In genomic region chr3:47413751-47414150, GRCh38 we compare ENCODE assay signal across 20 cellular contexts. TPM values are rescaled to one million over a fixed set of nuclear protein-coding genes. Genes with fewer than 3 reads are reported as not detected.
DNase-seq lines count a peak whose midpoint lies in the region; ATAC-seq and TF ChIP-seq lines count a peak whose summit lies in the region.
"Had no signal": no experiment of that assay in that cellular context is flagged by ENCODE, and none has a peak within 500 bp of the region (broad histone marks: within the 10 kb centered on the region; RNA-seq: fewer than 3 reads in every experiment).

No MANE protein-coding gene starts in this region.

- peak in 42 of 56 donors; percentile 15 to 87 (median 62) for DNase-seq in amygdala (lab: John Stamatoyannopoulos, UW)
- peak; percentile 91 for DNase-seq in globus pallidus (ENCODE audit: low spot score)
- DNase-seq in mesothelial cell of epicardium (ENCODE audit: low spot score in 2 of 2, unreplicated experiment in 2 of 2), result no peak
- DNase-seq in NCI-H2107 treated with DMSO at 0.1 percent for 48 hours (lab: John Stamatoyannopoulos, UW; ENCODE audit: unreplicated experiment), result no peak
- DNase-seq in CD14-positive monocyte (ENCODE audit: low spot score), result no peak
- DNase-seq: AML-193; GF-D8; GM23248; NCI-H1436; NCI-H82; SK-N-SH; stimulated activated CD4-positive, alpha-beta T cell treated with anti-CD3 and anti-CD28 coated beads, Interleukin-15, amount 100 ng/mL, for 24 hours; stimulated activated naive CD8-positive, alpha-beta T cell treated with anti-CD3 and anti-CD28 coated beads, Interleukin-15, Interleukin-2, amounts not matched to agents 100 U/mL and 50 U/mL, for 24 hours had no signal

- H3K9me3 ChIP-seq in BLaER1 treated with 17β-estradiol and CSF1 and Interleukin-3, amounts not matched to agents 10 nM and 100 nM (replicated peaks in 1 of 11), result no peaks in the 10 kb centered on the region
- H3K9me3 ChIP-seq: adrenal gland, right atrium auricular region, SK-N-SH had no signal

- peaks cover 59% of the 10 kb centered on the region for H3K36me3 Mint-ChIP-seq in stimulated activated memory B cell treated with anti-CD40 and anti-IgM and Interleukin-4, amounts not matched to agents 10 μg/mL and 1 μg/mL and 100 μg/mL, for 72 hours
- H3K36me3 Mint-ChIP-seq in mesothelial cell of epicardium (peaks cover 9% of the 10 kb centered on the region), CD14-positive monocyte (peaks cover 60 to 79% of the 10 kb centered on the region in 2 donors)

- intact Hi-C loops in CD14-positive monocyte (cut with micrococcal nuclease), result no loop called here

- no peak for ATAC-seq in stimulated activated memory B cell treated with anti-CD40 and anti-IgM and Interleukin-4, amounts not matched to agents 10 μg/mL and 1 μg/mL and 100 μg/mL, for 72 hours
- ATAC-seq: activated CD4-positive, CD25-positive, alpha-beta regulatory T cell treated with anti-CD3 and anti-CD28 coated beads, Interleukin-2, amount 50 U/mL, for 24 hours; activated T-helper 17 cell treated with anti-CD3 and anti-CD28 coated beads, Interleukin-2, amount 50 U/mL, for 72 hours; stimulated activated naive CD8-positive, alpha-beta T cell treated with anti-CD3 and anti-CD28 coated beads, Interleukin-15, Interleukin-2, amounts not matched to agents 100 U/mL and 50 U/mL, for 24 hours had no signal

- peak overlapping the region in 5 of 11 experiments; percentile 14 to 47 (median 22); a peak in 6 of 22 replicates for H3K9ac ChIP-seq in BLaER1 treated with 17β-estradiol and CSF1 and Interleukin-3, amounts not matched to agents 10 nM and 100 nM
- H3K9ac ChIP-seq: GM23248, SK-N-SH had no signal

- H3K4me3 ChIP-seq in BLaER1 treated with 17β-estradiol and CSF1 and Interleukin-3, amounts not matched to agents 10 nM and 100 nM, result no peak overlapping the region
- H3K4me3 ChIP-seq: adrenal gland, GM23248, right atrium auricular region had no signal

- H3K27ac ChIP-seq in BLaER1 treated with 17β-estradiol and CSF1 and Interleukin-3, amounts not matched to agents 10 nM and 100 nM, result peak overlapping the region in 2 of 11 experiments; percentile 55 to 62; a peak in 3 of 22 replicates
- H3K27ac ChIP-seq: GM23248, right atrium auricular region had no signal

- H3K27me3 Mint-ChIP-seq in stimulated activated memory B cell treated with anti-CD40 and anti-IgM and Interleukin-4, amounts not matched to agents 10 μg/mL and 1 μg/mL and 100 μg/mL, for 72 hours, result no peaks in the 10 kb centered on the region
- no peaks in the 10 kb centered on the region for H3K27me3 Mint-ChIP-seq in mesothelial cell of epicardium (ENCODE audit: low read depth)
- peaks cover 0 to 1% (median 0%) of the 10 kb centered on the region in 3 donors for H3K27me3 Mint-ChIP-seq in CD14-positive monocyte (ENCODE audit: low read depth in 3 of 3)
- H3K27me3 Mint-ChIP-seq: activated T-helper 17 cell treated with anti-CD3 and anti-CD28 coated beads, Interleukin-2, amount 50 U/mL, for 72 hours had no signal

- peaks cover 26% of the 10 kb centered on the region for H3K4me1 Mint-ChIP-seq in stimulated activated memory B cell treated with anti-CD40 and anti-IgM and Interleukin-4, amounts not matched to agents 10 μg/mL and 1 μg/mL and 100 μg/mL, for 72 hours
- H3K4me1 Mint-ChIP-seq in mesothelial cell of epicardium (no peaks in the 10 kb centered on the region), CD14-positive monocyte (no peaks in the 10 kb centered on the region)
- H3K4me1 Mint-ChIP-seq: activated T-helper 17 cell treated with anti-CD3 and anti-CD28 coated beads, Interleukin-2, amount 50 U/mL, for 72 hours had no signal

- peak overlapping the region; percentile 4 for H3K27ac Mint-ChIP-seq in stimulated activated memory B cell treated with anti-CD40 and anti-IgM and Interleukin-4, amounts not matched to agents 10 μg/mL and 1 μg/mL and 100 μg/mL, for 72 hours
- H3K27ac Mint-ChIP-seq in mesothelial cell of epicardium, result no peak overlapping the region
- peak overlapping the region in 1 of 7 donors; percentile 48 for H3K27ac Mint-ChIP-seq in CD14-positive monocyte

- no peaks in the 10 kb centered on the region for H3K9me3 Mint-ChIP-seq in stimulated activated memory B cell treated with anti-CD40 and anti-IgM and Interleukin-4, amounts not matched to agents 10 μg/mL and 1 μg/mL and 100 μg/mL, for 72 hours
- no peaks in the 10 kb centered on the region for H3K9me3 Mint-ChIP-seq in mesothelial cell of epicardium
- no peaks in the 10 kb centered on the region for H3K9me3 Mint-ChIP-seq in CD14-positive monocyte
- H3K9me3 Mint-ChIP-seq: activated T-helper 17 cell treated with anti-CD3 and anti-CD28 coated beads, Interleukin-2, amount 50 U/mL, for 72 hours; neural crest cell had no signal

- H3K27me3 ChIP-seq in BLaER1 treated with 17β-estradiol and CSF1 and Interleukin-3, amounts not matched to agents 10 nM and 100 nM, result no peaks in the 10 kb centered on the region
- H3K27me3 ChIP-seq: adrenal gland, right atrium auricular region had no signal

- TF ChIP-seq CTCF in mesothelial cell of epicardium (IDR thresholded peaks at IDR 0.05; ENCODE audit: unreplicated experiment), result no peak
- TF ChIP-seq CTCF in CD14-positive monocyte (IDR thresholded peaks at IDR 0.05), result no peak

- H3K36me3 ChIP-seq in BLaER1 treated with 17β-estradiol and CSF1 and Interleukin-3, amounts not matched to agents 10 nM and 100 nM, result peaks cover 61 to 89% (median 73%) of the 10 kb centered on the region in 11 experiments

- H3K4me1 ChIP-seq in BLaER1 treated with 17β-estradiol and CSF1 and Interleukin-3, amounts not matched to agents 10 nM and 100 nM, result peaks cover 17 to 51% (median 47%) of the 10 kb centered on the region in 10 experiments
- H3K4me1 ChIP-seq: adrenal gland, right atrium auricular region had no signal

- H3K4me3 Mint-ChIP-seq in stimulated activated memory B cell treated with anti-CD40 and anti-IgM and Interleukin-4, amounts not matched to agents 10 μg/mL and 1 μg/mL and 100 μg/mL, for 72 hours, result no peak overlapping the region
- H3K4me3 Mint-ChIP-seq in mesothelial cell of epicardium (no peak overlapping the region), CD14-positive monocyte (no peak overlapping the region)
- H3K4me3 Mint-ChIP-seq: activated T-helper 17 cell treated with anti-CD3 and anti-CD28 coated beads, Interleukin-2, amount 50 U/mL, for 72 hours; neural crest cell had no signal

- peaks cover 40 to 82% (median 70%) of the 10 kb centered on the region in 11 experiments; a peak in 21 of 22 replicates for H4K20me1 ChIP-seq in BLaER1 treated with 17β-estradiol and CSF1 and Interleukin-3, amounts not matched to agents 10 nM and 100 nM

- peak overlapping the region in 10 of 11 experiments; percentile 40 to 93 (median 75); a peak in 18 of 22 replicates for H3K4me2 ChIP-seq in BLaER1 treated with 17β-estradiol and CSF1 and Interleukin-3, amounts not matched to agents 10 nM and 100 nM
- H3K4me2 ChIP-seq: SK-N-SH had no signal

RNA-seq across cellular contexts. Expression of gene PTPN23, which starts 32.9 kb away (rescaled TPM):
- 47.1 to 56.7 TPM (median 50.6 TPM) in 3 replicates for total RNA-seq in mesothelial cell of epicardium
- polyA plus RNA-seq in CD14-positive monocyte, result 1 to 10 TPM; 1.2 to 1.3 TPM

Comparison
In these comparisons a context has a peak if more than half of its experiments do, and no peak if none do; other contexts are left out.
1. DNase-seq: peak in amygdala (42 of 56) and globus pallidus (single experiment); none in mesothelial cell of epicardium (0 of 2), NCI-H2107 treated with DMSO at 0.1 percent for 48 hours (single experiment) and CD14-positive monocyte (single experiment).